1 cellular context compared by ENCODE assay signal in genomic region chr2:186382932-186383331, GRCh38.
TF ChIP-seq lines count a peak whose summit lies in the region.

No MANE protein-coding gene starts in this region.

TF ChIP-seq in HepG2, 621 proteins besides CTCF, POLR2A, EP300 and RAD21 (continued from another document and continues in another):
- no peak for TF ChIP-seq DBP (CRISPR knock-in tag; IDR thresholded peaks at IDR 0.05; ENCODE audit: not compliant biosample characterization)
- no peak for TF ChIP-seq ELK4 (CRISPR knock-in tag; IDR thresholded peaks at IDR 0.05; ENCODE audit: borderline replicate concordance)
- TF ChIP-seq ZNF678 (CRISPR knock-in tag; IDR thresholded peaks at IDR 0.05) = no peak
- TF ChIP-seq TBL1XR1 (IDR thresholded peaks at IDR 0.05; ENCODE audit: borderline replicate concordance, low read length, partially characterized antibody) = peak; percentile 89
- TF ChIP-seq RFX5 (IDR thresholded peaks at IDR 0.05; ENCODE audit: low read depth, low read length) = no peak
- TF ChIP-seq ZNF747 (CRISPR knock-in tag; IDR thresholded peaks at IDR 0.05; ENCODE audit: borderline replicate concordance) = no peak
- peak; percentile 97 for TF ChIP-seq POGZ (CRISPR knock-in tag; IDR thresholded peaks at IDR 0.05)
- no peak for TF ChIP-seq TBP (CRISPR knock-in tag; IDR thresholded peaks at IDR 0.05)
- TF ChIP-seq CEBPZ (IDR thresholded peaks at IDR 0.05; ENCODE audit: low read length) = no peak
- TF ChIP-seq NRL (CRISPR knock-in tag; IDR thresholded peaks at IDR 0.05; ENCODE audit: borderline replicate concordance) = no peak
- no peak for TF ChIP-seq ZNF329 (CRISPR knock-in tag; IDR thresholded peaks at IDR 0.05; ENCODE audit: low read depth)
- peak; percentile 88; the same call in 1 of the 2 replicates for TF ChIP-seq SMAD3 (CRISPR knock-in tag; IDR thresholded peaks at IDR 0.05)
- no peak for TF ChIP-seq BRD4 (CRISPR knock-in tag; IDR thresholded peaks at IDR 0.05)
- peak; percentile 96 for TF ChIP-seq PAXIP1 (CRISPR knock-in tag; conservative IDR thresholded peaks at IDR 0.05)
- TF ChIP-seq ZNF720 (CRISPR knock-in tag; IDR thresholded peaks at IDR 0.05) = no peak
- no peak for TF ChIP-seq MXD3 (CRISPR knock-in tag; IDR thresholded peaks at IDR 0.05)
- peak; percentile 98 for TF ChIP-seq FOXP4 (CRISPR knock-in tag; IDR thresholded peaks at IDR 0.05)
- TF ChIP-seq SETDB1 (CRISPR knock-in tag; IDR thresholded peaks at IDR 0.05; ENCODE audit: borderline replicate concordance) = no peak
- no peak for TF ChIP-seq PHF20 (CRISPR knock-in tag; IDR thresholded peaks at IDR 0.05)
- no peak for TF ChIP-seq E2F2 (CRISPR knock-in tag; IDR thresholded peaks at IDR 0.05; ENCODE audit: borderline replicate concordance)
- TF ChIP-seq SALL1 (CRISPR knock-in tag; IDR thresholded peaks at IDR 0.05) = peak; percentile 96
- no peak for TF ChIP-seq ZNF225 (CRISPR knock-in tag; IDR thresholded peaks at IDR 0.05)
- TF ChIP-seq ZNF510 (CRISPR knock-in tag; IDR thresholded peaks at IDR 0.05; ENCODE audit: low read depth) = no peak
- peak; percentile 95 for TF ChIP-seq ZGPAT (CRISPR knock-in tag; IDR thresholded peaks at IDR 0.05)
- no peak for TF ChIP-seq NR3C1 (CRISPR knock-in tag; IDR thresholded peaks at IDR 0.05)
- no peak for TF ChIP-seq SP140L (CRISPR knock-in tag; IDR thresholded peaks at IDR 0.05; ENCODE audit: borderline replicate concordance)
- no peak for TF ChIP-seq BORCS8-MEF2B (CRISPR knock-in tag; IDR thresholded peaks at IDR 0.05)
- TF ChIP-seq ZKSCAN1 (IDR thresholded peaks at IDR 0.05; ENCODE audit: low read length) = no peak
- TF ChIP-seq GFI1 (CRISPR knock-in tag; IDR thresholded peaks at IDR 0.05; ENCODE audit: borderline replicate concordance) = peak; percentile 33; the same call in 1 of the 2 replicates
- peak in 1 of 2 experiments; percentile 56; a peak in 1 of 4 replicates for TF ChIP-seq KLF16 (CRISPR knock-in tag; IDR thresholded peaks at IDR 0.05)
- TF ChIP-seq ZNF326 (CRISPR knock-in tag; IDR thresholded peaks at IDR 0.05; ENCODE audit: borderline replicate concordance) = no peak
- TF ChIP-seq PHB2 (IDR thresholded peaks at IDR 0.05; ENCODE audit: partially characterized antibody) = no peak
- TF ChIP-seq ZNF414 (CRISPR knock-in tag; IDR thresholded peaks at IDR 0.05) = no peak
- TF ChIP-seq ZNF205 (CRISPR knock-in tag; IDR thresholded peaks at IDR 0.05) = peak; percentile 80
- peak; percentile 96 for TF ChIP-seq HNF4A (CRISPR knock-in tag; IDR thresholded peaks at IDR 0.05)
- no peak for TF ChIP-seq ZNF333 (CRISPR knock-in tag; IDR thresholded peaks at IDR 0.05; ENCODE audit: borderline replicate concordance)
- peak; percentile 51; the same call in 1 of the 2 replicates for TF ChIP-seq ZNF430 (CRISPR knock-in tag; IDR thresholded peaks at IDR 0.05)
- 0 out of 2 replicates have a peak, but pooled peaks have one; percentile 45 for TF ChIP-seq ZNF317 (CRISPR knock-in tag; IDR thresholded peaks at IDR 0.05)
- TF ChIP-seq ZNF256 (CRISPR knock-in tag; conservative IDR thresholded peaks at IDR 0.05) = no peak
- TF ChIP-seq REL (CRISPR knock-in tag; conservative IDR thresholded peaks at IDR 0.05) = 0 out of 2 replicates have a peak, but pooled peaks have one; percentile 50
- no peak for TF ChIP-seq HNRNPL (IDR thresholded peaks at IDR 0.05; ENCODE audit: low read depth, low read length)
- TF ChIP-seq NCOA5 (CRISPR knock-in tag; IDR thresholded peaks at IDR 0.05) = no peak
- no peak for TF ChIP-seq ZNF253 (CRISPR knock-in tag; IDR thresholded peaks at IDR 0.05; ENCODE audit: borderline replicate concordance)
- no peak for TF ChIP-seq PRPF4 (IDR thresholded peaks at IDR 0.05; ENCODE audit: low read depth, low read length, poor library complexity, severe bottlenecking)
- peak; percentile 94; the same call in 1 of the 2 replicates for TF ChIP-seq FOXO1 (CRISPR knock-in tag; IDR thresholded peaks at IDR 0.05)
- TF ChIP-seq RFX1 (IDR thresholded peaks at IDR 0.05) = no peak
- TF ChIP-seq GPBP1L1 (CRISPR knock-in tag; IDR thresholded peaks at IDR 0.05) = no peak
